In the genomic region with DNA sequence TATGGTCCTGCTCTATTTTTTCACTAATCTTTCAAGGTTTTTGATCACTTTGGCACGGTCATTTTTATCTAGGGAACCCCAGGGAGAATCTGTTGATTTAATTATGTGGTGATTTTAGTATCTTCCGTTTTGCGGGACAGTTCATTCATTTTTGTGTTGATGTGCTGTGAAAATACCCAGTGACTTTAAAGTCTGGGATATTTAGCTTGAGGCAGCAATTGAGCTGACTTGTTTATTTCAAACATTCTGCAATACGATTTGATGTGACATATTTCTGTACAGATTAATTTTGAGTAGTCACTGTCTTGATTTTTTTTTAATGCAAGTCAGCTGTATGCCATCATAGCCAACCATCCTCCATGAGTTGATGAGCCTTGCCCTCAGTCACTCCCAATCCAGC, we compare ENCODE assay signal across 21 cellular contexts.
"Had no signal": no experiment of that assay in that cellular context is flagged by ENCODE, and none has a peak within 500 bp of the region (broad histone marks: within the 10 kb centered on the region; RNA-seq: fewer than 3 reads in every experiment).

No MANE protein-coding gene starts in this region.

- H3K27me3 ChIP-seq: heart right ventricle, neural progenitor cell, right lobe of liver, tibial artery, upper lobe of right lung, vagina had no signal

- H3K4me2 ChIP-seq: neural progenitor cell had no signal

- H3K9ac ChIP-seq: neural progenitor cell, parathyroid adenoma had no signal

- H3K27ac Mint-ChIP-seq: dendritic cell treated with granulocyte-macrophage colony-stimulating factor and Interleukin-4, amounts not matched to agents 40 ng/mL and 50 ng/mL, for 4 days; neural progenitor cell; stimulated activated effector memory CD8-positive, alpha-beta T cell treated with anti-CD3 and anti-CD28 coated beads, Interleukin-12 subunit alpha, Interleukin-12 subunit beta, amount 100 ng/mL, for 72 hours; stimulated activated naive CD8-positive, alpha-beta T cell treated with anti-CD3 and anti-CD28 coated beads, Interleukin-15, Interleukin-2, amounts not matched to agents 100 ng/mL and 50 ng/mL, for 24 hours had no signal

- FAIRE-seq: colon, frontal cortex had no signal

- H3K36me3 ChIP-seq: neural progenitor cell had no signal

- DNase-seq: heart right ventricle; hypothalamus; kidney glomerular epithelial cell; mesendoderm; naive thymus-derived CD4-positive, alpha-beta T cell; nucleus accumbens; psoas muscle; retina; right lobe of liver; stimulated activated CD4-positive, alpha-beta T cell treated with anti-CD3 and anti-CD28 coated beads, Interleukin-4, amount 100 ng/mL, for 1 hour; stimulated activated CD8-positive, alpha-beta memory T cell treated with anti-CD3 and anti-CD28 coated beads, Interleukin-4, amount 100 ng/mL, for 48 hours; tibial artery; upper lobe of right lung had no signal

- H2AFZ ChIP-seq: neural progenitor cell, parathyroid adenoma had no signal

- H3K4me3 ChIP-seq: heart right ventricle, neural progenitor cell, psoas muscle, right lobe of liver, tibial artery, upper lobe of right lung, vagina had no signal

- H3K4me1 ChIP-seq: heart right ventricle, parathyroid adenoma, psoas muscle, right lobe of liver, upper lobe of right lung, vagina had no signal

- H3K4me3 Mint-ChIP-seq: dendritic cell treated with granulocyte-macrophage colony-stimulating factor and Interleukin-4, amounts not matched to agents 40 ng/mL and 50 ng/mL, for 4 days; naive thymus-derived CD4-positive, alpha-beta T cell; neural progenitor cell; stimulated activated effector memory CD8-positive, alpha-beta T cell treated with anti-CD3 and anti-CD28 coated beads, Interleukin-12 subunit alpha, Interleukin-12 subunit beta, amount 100 ng/mL, for 72 hours; stimulated activated naive CD8-positive, alpha-beta T cell treated with anti-CD3 and anti-CD28 coated beads, Interleukin-15, Interleukin-2, amounts not matched to agents 100 ng/mL and 50 ng/mL, for 24 hours had no signal

- H3K9me3 Mint-ChIP-seq: dendritic cell treated with granulocyte-macrophage colony-stimulating factor and Interleukin-4, amounts not matched to agents 40 ng/mL and 50 ng/mL, for 4 days; naive thymus-derived CD4-positive, alpha-beta T cell; neural progenitor cell; stimulated activated effector memory CD8-positive, alpha-beta T cell treated with anti-CD3 and anti-CD28 coated beads, Interleukin-12 subunit alpha, Interleukin-12 subunit beta, amount 100 ng/mL, for 72 hours; stimulated activated naive CD8-positive, alpha-beta T cell treated with anti-CD3 and anti-CD28 coated beads, Interleukin-15, Interleukin-2, amounts not matched to agents 100 ng/mL and 50 ng/mL, for 24 hours had no signal

- ATAC-seq: heart right ventricle; naive thymus-derived CD4-positive, alpha-beta T cell; psoas muscle; right lobe of liver; stimulated activated effector memory CD8-positive, alpha-beta T cell treated with anti-CD3 and anti-CD28 coated beads, Interleukin-12 subunit alpha, Interleukin-12 subunit beta, amount 100 ng/mL, for 72 hours; upper lobe of right lung had no signal

- H3K9me3 ChIP-seq: heart right ventricle, psoas muscle, right lobe of liver, tibial artery, upper lobe of right lung, vagina had no signal

- H3K27ac ChIP-seq: heart right ventricle, neural progenitor cell, parathyroid adenoma, psoas muscle, right lobe of liver, tibial artery, upper lobe of right lung, vagina had no signal

- H3K27me3 Mint-ChIP-seq: dendritic cell treated with granulocyte-macrophage colony-stimulating factor and Interleukin-4, amounts not matched to agents 40 ng/mL and 50 ng/mL, for 4 days; naive thymus-derived CD4-positive, alpha-beta T cell; stimulated activated naive CD8-positive, alpha-beta T cell treated with anti-CD3 and anti-CD28 coated beads, Interleukin-15, Interleukin-2, amounts not matched to agents 100 ng/mL and 50 ng/mL, for 24 hours had no signal
